Comparison of ENCODE assay signal across 8 cellular contexts in genomic region chr5:91381134-91381773, GRCh38. TPM values are rescaled to one million over a fixed set of nuclear protein-coding genes. Genes with fewer than 3 reads are reported as not detected.
DNase-seq lines count a peak whose midpoint lies in the region; ATAC-seq, FAIRE-seq and TF ChIP-seq lines count a peak whose summit lies in the region.

No MANE protein-coding gene starts in this region.

- FAIRE-seq in bronchial epithelial cell (lab: Jason Lieb, UNC): no peak

- H3K9ac ChIP-seq in HUES48 (ENCODE audit: low read depth, low read length): peak overlapping the region; percentile 98

- no peaks in the 10 kb centered on the region for H3K27me3 ChIP-seq in AG04450 (ENCODE audit: control insufficient read depth, insufficient read depth, low read length)
- no peaks in the 10 kb centered on the region for H3K27me3 ChIP-seq in HUES48 (ENCODE audit: control insufficient read depth, insufficient read depth, low read length)
- no peaks in the 10 kb centered on the region for H3K27me3 ChIP-seq in bronchial epithelial cell (ENCODE audit: control insufficient read depth, insufficient read depth, low read length)

- intact Hi-C loops in mucosa of descending colon (cut with DNase I, micrococcal nuclease): loop anchor here (5.0 kb wide), 2 partner anchors 99 to 279 kb away; no protein-coding TSS in a partner anchor

- no peak for ATAC-seq in mucosa of descending colon
- ATAC-seq in GM18873 (IDR thresholded peaks at IDR 0.05; ENCODE audit: low FRiP score, unreplicated experiment): no peak

- DNase-seq in AG04450 (ENCODE audit: low read depth, low spot score) (no peak), bronchial epithelial cell (ENCODE audit: low read depth) (no peak), mucosa of descending colon (no peak), NCI-H510A (lab: John Stamatoyannopoulos, UW) (no peak), HPDE6-E6E7 (ENCODE audit: extremely low spot score) (no peak), NCI-H2081 (lab: John Stamatoyannopoulos, UW) (no peak)

- H3K9me3 ChIP-seq in AG04450 (ENCODE audit: control insufficient read depth, insufficient read depth, low read length): peaks cover 2% of the 10 kb centered on the region; the same call in 1 of the 2 replicates
- H3K9me3 ChIP-seq in HUES48 (ENCODE audit: control insufficient read depth, insufficient read depth, low read length): no peaks in the 10 kb centered on the region
- H3K9me3 ChIP-seq in mucosa of descending colon: no peaks in the 10 kb centered on the region

- no peak for TF ChIP-seq CTCF in AG04450 (IDR thresholded peaks at IDR 0.05; ENCODE audit: low read depth, low read length)
- TF ChIP-seq CTCF in bronchial epithelial cell (IDR thresholded peaks at IDR 0.05; ENCODE audit: insufficient read depth, low read length, severe bottlenecking): no peak
- no peak for TF ChIP-seq CTCF in mucosa of descending colon (IDR thresholded peaks at IDR 0.05)

- POLR2A ChIA-PET in AG04450 (lab: Yijun Ruan, JAX): interaction anchor here (0.6 to 2.2 kb wide), 9 partner anchors 9 to 308 kb away, joined by 3 to 12 read pairs (median 7); no protein-coding TSS in a partner anchor

- H3K4me3 ChIP-seq in AG04450 (ENCODE audit: low read depth, low read length): peak overlapping the region; percentile 86
- peak overlapping the region; percentile 84 for H3K4me3 ChIP-seq in HUES48 (ENCODE audit: low read depth, low read length)
- H3K4me3 ChIP-seq in bronchial epithelial cell (ENCODE audit: low read depth, low read length): peak overlapping the region; percentile 71
- H3K4me3 ChIP-seq in mucosa of descending colon: peak overlapping the region; percentile 54

- H3K27ac ChIP-seq in AG04450 (ENCODE audit: low read depth, low read length) (no peak overlapping the region), HUES48 (ENCODE audit: low read depth, low read length) (peak overlapping the region; percentile 99)

- H3K4me1 ChIP-seq in HUES48 (ENCODE audit: control insufficient read depth, insufficient read depth, low read length): peaks cover 20% of the 10 kb centered on the region
- H3K4me1 ChIP-seq in mucosa of descending colon (ENCODE audit: low read depth): peaks cover 12% of the 10 kb centered on the region

- H3K36me3 ChIP-seq in HUES48 (ENCODE audit: control insufficient read depth, insufficient read depth, low read length) (peaks cover 24% of the 10 kb centered on the region), bronchial epithelial cell (ENCODE audit: control insufficient read depth, insufficient read depth, low read length) (peaks cover 2% of the 10 kb centered on the region), mucosa of descending colon (ENCODE audit: low read depth) (peaks cover 7% of the 10 kb centered on the region)

- CTCF ChIA-PET in AG04450 (lab: Charles Lee): interaction anchor here (1.1 to 1.2 kb wide), 4 partner anchors 38 to 449 kb away, joined by 3 to 10 read pairs (median 6); no protein-coding TSS in a partner anchor

RNA-seq across cellular contexts. Expression of gene ARRDC3, which starts 1.9 kb away (rescaled TPM):
- 26.7 and 38.3 TPM in 2 replicates for polyA plus RNA-seq in AG04450 (2011; rRNA removed)
- polyA minus RNA-seq in AG04450 (2011; rRNA and poly(A)+ RNA removed): 99.3 and 103 TPM in 2 replicates
- total RNA-seq in bronchial epithelial cell (70.3 and 125 TPM in 2 replicates), mucosa of descending colon (10 to 100 TPM; 32.5 to 39.6 (median 38.0) TPM)
